In genomic region chr6:134453792-134454510, GRCh38 we compare ENCODE assay signal across 16 cellular contexts.
A peak's percentile ranks its signal among the peaks of the same experiment; 100 is the strongest.
DNase-seq lines count a peak whose midpoint lies in the region; ATAC-seq and TF ChIP-seq lines count a peak whose summit lies in the region.
"Had no signal": no experiment of that assay in that cellular context is flagged by ENCODE, and none has a peak within 500 bp of the region (broad histone marks: within the 10 kb centered on the region; RNA-seq: fewer than 3 reads in every experiment).

No MANE protein-coding gene starts in this region.

- no peak overlapping the region for H3K14ac ChIP-seq in H9 (ENCODE audit: insufficient read depth, low read length)

- H3T11ph ChIP-seq in H9 (ENCODE audit: low read length) = no peak overlapping the region

- H3K27ac Mint-ChIP-seq in H9 (peak overlapping the region; percentile 18 to 36 (median 28); a peak in 2 of 7 replicates), mesothelial cell of epicardium (peak overlapping the region; percentile 18)
- no peak overlapping the region for H3K27ac Mint-ChIP-seq in activated T-helper 1 cell treated with anti-CD3 and anti-CD28 coated beads, Interleukin-12 subunit alpha, Interleukin-12 subunit beta, Interleukin-2, Interleukin-4 antibody, amounts not matched to agents 30 ng/mL and 10 ng/mL and 1 ng/mL, durations not matched to agents 14 hours and 24 hours and 36 hours
- H3K27ac Mint-ChIP-seq: activated CD4-positive, alpha-beta memory T cell treated with anti-CD3 and anti-CD28 coated beads for 36 hours; activated naive CD8-positive, alpha-beta T cell treated with anti-CD3 and anti-CD28 coated beads, Interleukin-2, amount 10 ng/mL, durations not matched to agents 7 days and 5 days; activated T-cell treated with anti-CD3 and anti-CD28 coated beads, Interleukin-2, amount 50 U/mL, for 24 hours; IgD-negative memory B cell; T-cell had no signal

- no peak overlapping the region for H3K27ac ChIP-seq in H9 (ENCODE audit: insufficient read length, low read depth, low read length)
- H3K27ac ChIP-seq in prostate gland = no peak overlapping the region

- TF ChIP-seq CTCF in H9 (conservative IDR thresholded peaks at IDR 0.05) = no peak
- TF ChIP-seq CTCF in epithelial cell of esophagus (IDR thresholded peaks at IDR 0.05; ENCODE audit: insufficient read depth, low read depth, low read length, missing control alignments) = no peak
- TF ChIP-seq CTCF in mesothelial cell of epicardium (IDR thresholded peaks at IDR 0.05; ENCODE audit: unreplicated experiment) = no peak
- TF ChIP-seq CTCF in prostate gland (IDR thresholded peaks at IDR 0.05) = no peak

- no peak overlapping the region for H3K4me2 ChIP-seq in H9 (ENCODE audit: insufficient read depth, insufficient read length, low read length)

- no peaks in the 10 kb centered on the region for H3K9me3 ChIP-seq in H9 (ENCODE audit: control insufficient read depth, low read depth, low read length)
- no peaks in the 10 kb centered on the region for H3K9me3 ChIP-seq in prostate gland

- no peak overlapping the region for H4K91ac ChIP-seq in H9 (ENCODE audit: insufficient read length, low read depth, low read length)

- H3K79me2 ChIP-seq in H9 (ENCODE audit: insufficient read depth, low read length) = no peaks in the 10 kb centered on the region

- H3K4me1 Mint-ChIP-seq in H9 = peaks cover 24 to 31% of the 10 kb centered on the region in 2 experiments
- peaks cover 32% of the 10 kb centered on the region for H3K4me1 Mint-ChIP-seq in mesothelial cell of epicardium
- H3K4me1 Mint-ChIP-seq in activated T-helper 1 cell treated with anti-CD3 and anti-CD28 coated beads, Interleukin-12 subunit alpha, Interleukin-12 subunit beta, Interleukin-2, Interleukin-4 antibody, amounts not matched to agents 30 ng/mL and 10 ng/mL and 1 ng/mL, durations not matched to agents 14 hours and 24 hours and 36 hours (ENCODE audit: low read depth) = peaks cover 27% of the 10 kb centered on the region

- no peak overlapping the region for H4K5ac ChIP-seq in H9 (ENCODE audit: insufficient read length, low read depth, low read length)

- no peaks in the 10 kb centered on the region for H3K79me1 ChIP-seq in H9 (ENCODE audit: insufficient read depth, low read depth, low read length, poor library complexity, severe bottlenecking)

- WGBS in H9 (ENCODE audit: extremely low coverage, insufficient read length, low lambda C conversion rate) = no CpG with 5 or more reads among the region's 5 CpGs
- 70% methylated on average over 5 of the region's 5 CpGs for WGBS in prostate gland

- no peak overlapping the region for H2AK5ac ChIP-seq in H9 (ENCODE audit: insufficient read length, low read length)

- no peak overlapping the region for H2BK20ac ChIP-seq in H9 (ENCODE audit: low read depth, low read length, poor library complexity, severe bottlenecking)

- H2BK15ac ChIP-seq in H9 (ENCODE audit: low read depth, low read length) = no peak overlapping the region

- H3K4me3 Mint-ChIP-seq in H9 (no peak overlapping the region), mesothelial cell of epicardium (no peak overlapping the region)
- H3K4me3 Mint-ChIP-seq in activated T-helper 1 cell treated with anti-CD3 and anti-CD28 coated beads, Interleukin-12 subunit alpha, Interleukin-12 subunit beta, Interleukin-2, Interleukin-4 antibody, amounts not matched to agents 30 ng/mL and 10 ng/mL and 1 ng/mL, durations not matched to agents 14 hours and 24 hours and 36 hours = no peak overlapping the region
- H3K4me3 Mint-ChIP-seq: activated CD4-positive, alpha-beta memory T cell treated with anti-CD3 and anti-CD28 coated beads for 36 hours; activated naive CD8-positive, alpha-beta T cell treated with anti-CD3 and anti-CD28 coated beads, Interleukin-2, amount 10 ng/mL, durations not matched to agents 7 days and 5 days; activated T-cell treated with anti-CD3 and anti-CD28 coated beads, Interleukin-2, amount 50 U/mL, for 24 hours; IgD-negative memory B cell; T-cell had no signal

- H3K9me3 Mint-ChIP-seq in H9 (no peaks in the 10 kb centered on the region), mesothelial cell of epicardium (no peaks in the 10 kb centered on the region)
- H3K9me3 Mint-ChIP-seq in activated T-helper 1 cell treated with anti-CD3 and anti-CD28 coated beads, Interleukin-12 subunit alpha, Interleukin-12 subunit beta, Interleukin-2, Interleukin-4 antibody, amounts not matched to agents 30 ng/mL and 10 ng/mL and 1 ng/mL, durations not matched to agents 14 hours and 24 hours and 36 hours = no peaks in the 10 kb centered on the region
- H3K9me3 Mint-ChIP-seq: activated CD4-positive, alpha-beta memory T cell treated with anti-CD3 and anti-CD28 coated beads for 36 hours; activated naive CD8-positive, alpha-beta T cell treated with anti-CD3 and anti-CD28 coated beads, Interleukin-2, amount 10 ng/mL, durations not matched to agents 7 days and 5 days; activated T-cell treated with anti-CD3 and anti-CD28 coated beads, Interleukin-2, amount 50 U/mL, for 24 hours; IgD-negative memory B cell; T-cell had no signal

- H3K4me3 ChIP-seq in epithelial cell of esophagus (ENCODE audit: low read length) = no peak overlapping the region
- no peak overlapping the region for H3K4me3 ChIP-seq in prostate gland

- no peaks in the 10 kb centered on the region for H3K23me2 ChIP-seq in H9 (ENCODE audit: insufficient read length, low read depth, low read length, poor library complexity, severe bottlenecking)

- no peaks in the 10 kb centered on the region for H3K27me3 Mint-ChIP-seq in H9 (ENCODE audit: low read depth)
- no peaks in the 10 kb centered on the region for H3K27me3 Mint-ChIP-seq in mesothelial cell of epicardium (ENCODE audit: low read depth)
- H3K27me3 Mint-ChIP-seq in activated T-helper 1 cell treated with anti-CD3 and anti-CD28 coated beads, Interleukin-12 subunit alpha, Interleukin-12 subunit beta, Interleukin-2, Interleukin-4 antibody, amounts not matched to agents 30 ng/mL and 10 ng/mL and 1 ng/mL, durations not matched to agents 14 hours and 24 hours and 36 hours (ENCODE audit: insufficient read depth) = no peaks in the 10 kb centered on the region
- H3K27me3 Mint-ChIP-seq: activated CD4-positive, alpha-beta memory T cell treated with anti-CD3 and anti-CD28 coated beads for 36 hours; activated naive CD8-positive, alpha-beta T cell treated with anti-CD3 and anti-CD28 coated beads, Interleukin-2, amount 10 ng/mL, durations not matched to agents 7 days and 5 days; activated T-cell treated with anti-CD3 and anti-CD28 coated beads, Interleukin-2, amount 50 U/mL, for 24 hours; IgD-negative memory B cell; T-cell had no signal

- ATAC-seq in GM21825 (IDR thresholded peaks at IDR 0.05; ENCODE audit: unreplicated experiment) = no peak
- ATAC-seq: left cardiac atrium, T-cell had no signal

- H3K23ac ChIP-seq in H9 (ENCODE audit: insufficient read length, low read depth, low read length) = no peak overlapping the region

- H2BK120ac ChIP-seq in H9 (ENCODE audit: low read depth, low read length, poor library complexity, severe bottlenecking) = no peak overlapping the region

- H2BK12ac ChIP-seq in H9 (ENCODE audit: insufficient read length, low read depth, low read length) = no peak overlapping the region

- H3K4ac ChIP-seq in H9 (ENCODE audit: low read depth, low read length) = no peak overlapping the region

- no peak overlapping the region for H4K8ac ChIP-seq in H9 (replicated peaks; ENCODE audit: insufficient read length, low read depth, low read length)

- no peak overlapping the region for H2AFZ ChIP-seq in H9 (ENCODE audit: low read length)

- no peaks in the 10 kb centered on the region for H3K36me3 ChIP-seq in prostate gland

- no peak for TF ChIP-seq POLR2A in prostate gland (IDR thresholded peaks at IDR 0.05)

- H3K27me3 ChIP-seq in H9 (ENCODE audit: insufficient read depth, low read length) (no peaks in the 10 kb centered on the region), prostate gland (replicated peaks; ENCODE audit: insufficient read depth) (no peaks in the 10 kb centered on the region)

- H3K4me1 ChIP-seq in H9 (ENCODE audit: insufficient read depth, low read length) = peaks cover 6% of the 10 kb centered on the region
- H3K4me1 ChIP-seq in prostate gland (replicated peaks) = no peaks in the 10 kb centered on the region

- DNase-seq in H9 (no peak), NCI-H510A (lab: John Stamatoyannopoulos, UW) (peak; percentile 20), epithelial cell of esophagus (ENCODE audit: low read depth) (peak; percentile 72), mesothelial cell of epicardium (ENCODE audit: low spot score in 2 of 2, unreplicated experiment in 2 of 2) (no peak), prostate gland (ENCODE audit: low spot score) (no peak), hepatic stellate cell (ENCODE audit: low spot score) (no peak)
- DNase-seq in activated T-helper 1 cell treated with anti-CD3 and anti-CD28 coated beads, Interleukin-12 subunit alpha, Interleukin-12 subunit beta, Interleukin-2, Interleukin-4 antibody, amounts not matched to agents 30 ng/mL and 10 ng/mL and 1 ng/mL, durations not matched to agents 14 hours and 24 hours and 36 hours (ENCODE audit: low spot score) = no peak
- DNase-seq: activated CD4-positive, alpha-beta memory T cell treated with anti-CD3 and anti-CD28 coated beads for 36 hours; activated naive CD8-positive, alpha-beta T cell treated with anti-CD3 and anti-CD28 coated beads, Interleukin-2, amount 10 ng/mL, durations not matched to agents 7 days and 5 days; activated T-cell treated with anti-CD3 and anti-CD28 coated beads, Interleukin-2, amount 50 U/mL, for 24 hours; left cardiac atrium; NCI-H2081 treated with DMSO at 0.1 percent for 48 hours; stimulated activated CD4-positive, alpha-beta T cell treated with anti-CD3 and anti-CD28 coated beads, Interleukin-4, amount 100 ng/mL, for 24 hours; T-cell had no signal

- H2BK5ac ChIP-seq in H9 (ENCODE audit: insufficient read length, low read length) = no peak overlapping the region

- intact Hi-C loops in activated T-helper 1 cell treated with anti-CD3 and anti-CD28 coated beads, Interleukin-12 subunit alpha, Interleukin-12 subunit beta, Interleukin-2, Interleukin-4 antibody, amounts not matched to agents 30 ng/mL and 10 ng/mL and 1 ng/mL, durations not matched to agents 14 hours and 24 hours and 36 hours (cut with micrococcal nuclease) = no loop called here
- intact Hi-C loops in prostate gland (cut with DNase I) = no loop called here

- no peak overlapping the region for H3K18ac ChIP-seq in H9 (ENCODE audit: insufficient read length, low read depth, low read length)

- H3K56ac ChIP-seq in H9 (ENCODE audit: insufficient read length, low read depth, low read length) = no peak overlapping the region

- no peaks in the 10 kb centered on the region for H4K20me1 ChIP-seq in H9 (ENCODE audit: control insufficient read depth, insufficient read depth, insufficient read length)

- H3K36me3 Mint-ChIP-seq in H9 (ENCODE audit: insufficient read depth in 1 of 3, low read depth in 3 of 3) (no peaks in the 10 kb centered on the region), mesothelial cell of epicardium (no peaks in the 10 kb centered on the region)
- no peaks in the 10 kb centered on the region for H3K36me3 Mint-ChIP-seq in activated T-helper 1 cell treated with anti-CD3 and anti-CD28 coated beads, Interleukin-12 subunit alpha, Interleukin-12 subunit beta, Interleukin-2, Interleukin-4 antibody, amounts not matched to agents 30 ng/mL and 10 ng/mL and 1 ng/mL, durations not matched to agents 14 hours and 24 hours and 36 hours (ENCODE audit: low read depth)
- H3K36me3 Mint-ChIP-seq: activated CD4-positive, alpha-beta memory T cell treated with anti-CD3 and anti-CD28 coated beads for 36 hours; activated naive CD8-positive, alpha-beta T cell treated with anti-CD3 and anti-CD28 coated beads, Interleukin-2, amount 10 ng/mL, durations not matched to agents 7 days and 5 days; IgD-negative memory B cell; T-cell had no signal

- no peak overlapping the region for H3K9ac ChIP-seq in H9 (ENCODE audit: extremely low read depth, insufficient read length, low read length)

Comparison
In these comparisons a context has a peak if more than half of its experiments do, and no peak if none do; other contexts are left out.
1. DNase-seq: peak in NCI-H510A (single experiment) and epithelial cell of esophagus (single experiment); none in H9 (single experiment), mesothelial cell of epicardium (0 of 2), activated T-helper 1 cell treated with anti-CD3 and anti-CD28 coated beads, Interleukin-12 subunit alpha, Interleukin-12 subunit beta, Interleukin-2, Interleukin-4 antibody, amounts not matched to agents 30 ng/mL and 10 ng/mL and 1 ng/mL, durations not matched to agents 14 hours and 24 hours and 36 hours (single experiment), prostate gland (single experiment) and hepatic stellate cell (single experiment).